ENCODE assay signal across 8 cellular contexts in the genomic region with DNA sequence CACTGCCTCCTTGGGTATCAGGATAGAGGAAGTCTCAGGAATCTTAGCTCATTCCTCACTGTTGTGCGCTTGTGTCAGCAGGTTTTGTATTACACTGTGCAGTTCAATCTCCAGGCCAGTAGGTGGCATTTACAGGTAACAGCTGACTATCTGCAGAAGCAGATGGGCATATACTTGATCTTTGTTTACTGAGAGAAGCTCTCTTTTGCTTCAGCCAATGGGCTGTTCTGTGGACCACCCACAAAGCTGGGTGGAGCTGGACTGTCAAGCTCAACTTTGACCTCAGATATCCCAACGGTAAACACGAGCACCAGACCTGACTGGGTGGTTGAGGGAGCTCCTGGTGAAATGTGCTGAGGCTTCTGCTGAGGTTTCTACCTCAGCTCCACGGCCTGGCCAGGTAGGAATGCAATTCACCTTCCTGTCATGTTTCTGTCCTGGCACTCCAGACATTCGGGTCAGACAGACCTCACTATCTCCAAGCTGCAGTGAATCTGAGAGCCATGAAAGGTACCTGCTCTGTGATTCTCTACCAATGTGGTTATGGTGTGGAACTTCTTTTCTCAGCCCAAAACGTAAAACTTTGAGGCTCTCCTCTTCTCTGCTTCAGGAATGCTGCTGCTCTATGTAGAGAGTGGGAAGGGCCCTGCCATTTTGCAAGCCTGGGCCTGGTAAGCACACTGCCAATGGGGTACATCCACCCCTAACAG.
DNase-seq lines count a peak whose midpoint lies in the region; ATAC-seq and TF ChIP-seq lines count a peak whose summit lies in the region.

No MANE protein-coding gene starts in this region.

- ATAC-seq in GM21786 (IDR thresholded peaks at IDR 0.05; ENCODE audit: unreplicated experiment) (peak; percentile 91), foreskin keratinocyte (peak; percentile 92)

- DNase-seq in activated naive CD4-positive, alpha-beta T cell treated with anti-CD3 and anti-CD28 coated beads, Interleukin-2, amount 10 ng/mL, durations not matched to agents 7 days and 5 days, result peak; percentile 41
- DNase-seq in activated naive CD4-positive, alpha-beta T cell (lab: John Stamatoyannopoulos, UW), result no peak
- peak; percentile 17 for DNase-seq in HuH-7 (ENCODE audit: low spot score)
- DNase-seq in SW480 (ENCODE audit: low spot score), result peak; percentile 82
- DNase-seq in foreskin keratinocyte, result peak; percentile 50 to 72
- peak; percentile 27 for DNase-seq in pulmonary artery endothelial cell (ENCODE audit: low read depth, low spot score)
- DNase-seq in activated T-cell treated with anti-CD3 and anti-CD28 coated beads, Interleukin-2, amount 50 U/mL, for 1 hour, result no peak

- peak; percentile 85 for TF ChIP-seq CTCF in foreskin keratinocyte (conservative IDR thresholded peaks at IDR 0.05)

- H3K9me3 Mint-ChIP-seq in activated naive CD4-positive, alpha-beta T cell treated with anti-CD3 and anti-CD28 coated beads, Interleukin-2, amount 10 ng/mL, durations not matched to agents 7 days and 5 days, result no peaks in the 10 kb centered on the region

- H3K27me3 ChIP-seq in foreskin keratinocyte, result no peaks in the 10 kb centered on the region

- CTCF ChIA-PET in activated naive CD4-positive, alpha-beta T cell treated with anti-CD3 and anti-CD28 coated beads, Interleukin-2, amount 10 ng/mL, durations not matched to agents 7 days and 5 days (lab: Charles Lee), result interaction anchor here (0.6 to 2.5 kb wide), 12 partner anchors 12 to 811 kb away, joined by 3 to 22 read pairs (median 4); a partner anchor contains a TSS

- H3K27ac Mint-ChIP-seq in activated naive CD4-positive, alpha-beta T cell treated with anti-CD3 and anti-CD28 coated beads, Interleukin-2, amount 10 ng/mL, durations not matched to agents 7 days and 5 days, result no peak overlapping the region

- no peaks in the 10 kb centered on the region for H3K4me1 ChIP-seq in foreskin keratinocyte

- no peak overlapping the region for H3K4me3 Mint-ChIP-seq in activated naive CD4-positive, alpha-beta T cell treated with anti-CD3 and anti-CD28 coated beads, Interleukin-2, amount 10 ng/mL, durations not matched to agents 7 days and 5 days

- H3K4me1 Mint-ChIP-seq in activated naive CD4-positive, alpha-beta T cell treated with anti-CD3 and anti-CD28 coated beads, Interleukin-2, amount 10 ng/mL, durations not matched to agents 7 days and 5 days, result no peaks in the 10 kb centered on the region

- H3K36me3 Mint-ChIP-seq in activated naive CD4-positive, alpha-beta T cell treated with anti-CD3 and anti-CD28 coated beads, Interleukin-2, amount 10 ng/mL, durations not matched to agents 7 days and 5 days, result no peaks in the 10 kb centered on the region

- no peak overlapping the region for H3K27ac ChIP-seq in foreskin keratinocyte

- peaks cover 16% of the 10 kb centered on the region for H3K27me3 Mint-ChIP-seq in activated naive CD4-positive, alpha-beta T cell treated with anti-CD3 and anti-CD28 coated beads, Interleukin-2, amount 10 ng/mL, durations not matched to agents 7 days and 5 days

Comparison
In these comparisons a context has a peak if more than half of its experiments do, and no peak if none do; other contexts are left out.
1. DNase-seq: peak in activated naive CD4-positive, alpha-beta T cell treated with anti-CD3 and anti-CD28 coated beads, Interleukin-2, amount 10 ng/mL, durations not matched to agents 7 days and 5 days (single experiment), HuH-7 (single experiment), SW480 (single experiment), foreskin keratinocyte (2 of 2) and pulmonary artery endothelial cell (single experiment); none in activated naive CD4-positive, alpha-beta T cell (0 of 4) and activated T-cell treated with anti-CD3 and anti-CD28 coated beads, Interleukin-2, amount 50 U/mL, for 1 hour (single experiment).